ENCODE assay signal across 8 cellular contexts in the genomic region with DNA sequence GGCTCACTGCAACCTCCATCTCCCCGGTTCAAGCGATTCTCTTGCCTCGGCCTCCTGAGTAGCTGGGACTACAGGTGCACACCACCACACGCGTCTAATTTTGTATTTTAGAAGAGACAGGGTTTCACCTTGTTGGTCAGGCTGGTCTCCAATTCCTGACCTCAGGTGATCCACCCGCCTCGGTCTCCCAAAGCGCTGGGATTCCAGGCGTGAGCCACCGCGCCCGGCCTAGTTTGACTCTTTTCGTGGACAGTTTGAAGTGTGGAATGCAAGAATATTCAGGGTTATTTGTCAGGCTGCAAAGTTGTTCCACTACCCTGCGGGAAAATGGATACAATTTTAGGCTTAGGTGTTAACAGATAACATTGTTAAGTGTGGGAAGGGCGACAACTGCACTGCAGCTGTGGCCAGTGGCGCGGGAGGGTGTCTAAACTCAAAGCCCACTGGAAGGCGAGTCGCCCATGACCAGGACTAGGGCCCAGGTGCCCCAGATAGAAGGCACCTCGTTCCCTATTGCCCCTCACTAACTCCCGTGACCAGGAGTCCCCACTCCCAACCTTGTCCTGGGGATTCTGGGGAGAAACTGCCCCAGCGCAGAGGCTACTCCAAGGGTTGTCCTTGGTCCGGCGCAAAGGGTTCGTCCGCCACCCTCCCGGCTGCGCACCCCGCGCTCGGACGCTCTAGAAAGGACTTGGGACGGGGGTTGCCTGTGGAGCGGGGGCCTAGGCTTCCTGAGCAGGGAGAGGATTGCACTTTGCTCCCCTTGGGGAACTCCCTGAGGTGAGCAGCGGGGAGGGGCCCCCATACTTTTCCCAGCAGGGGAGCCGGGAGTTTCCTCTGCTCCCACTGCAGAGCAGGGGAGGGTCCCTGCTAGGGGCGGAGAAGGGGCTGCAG. TPM values are rescaled to one million over a fixed set of nuclear protein-coding genes. Genes with fewer than 3 reads are reported as not detected.
A peak's percentile ranks its signal among the peaks of the same experiment; 100 is the strongest.
DNase-seq lines count a peak whose midpoint lies in the region; ATAC-seq and TF ChIP-seq lines count a peak whose summit lies in the region.

No MANE protein-coding gene starts in this region.

- peaks cover 3% of the 10 kb centered on the region; the same call in 1 of the 2 replicates for H3K27me3 ChIP-seq in DOHH2 (ENCODE audit: control insufficient read depth, low read length)
- H3K27me3 ChIP-seq in Peyer's patch: no peaks in the 10 kb centered on the region
- no peaks in the 10 kb centered on the region for H3K27me3 ChIP-seq in right cardiac atrium (ENCODE audit: control insufficient read depth, insufficient read depth)
- H3K27me3 ChIP-seq in rectal smooth muscle tissue (ENCODE audit: control insufficient read depth, insufficient read depth, low read length): no peaks in the 10 kb centered on the region

- H3K9me2 ChIP-seq in DOHH2 (replicated peaks; ENCODE audit: control insufficient read depth, low read length): no peaks in the 10 kb centered on the region

- H3K9me3 ChIP-seq in DOHH2 (ENCODE audit: control insufficient read depth, insufficient read depth, low read length): no peaks in the 10 kb centered on the region
- H3K9me3 ChIP-seq in Peyer's patch: no peaks in the 10 kb centered on the region
- H3K9me3 ChIP-seq in right cardiac atrium (ENCODE audit: control insufficient read depth, low read length): no peaks in the 10 kb centered on the region

- DNase-seq in Peyer's patch (peak in 2 of 3 donors; percentile 81 to 89), right cardiac atrium (peak in 2 of 3 donors; percentile 55 to 58), DMS 273 treated with DMSO at 0.1 percent for 48 hours (lab: John Stamatoyannopoulos, UW) (no peak)

- no peak overlapping the region for H3K27ac ChIP-seq in DOHH2 (ENCODE audit: low read depth, low read length)
- H3K27ac ChIP-seq in Peyer's patch: peak overlapping the region; percentile 82 to 95 (median 86)
- H3K27ac ChIP-seq in right cardiac atrium (ENCODE audit: low read length): no peak overlapping the region
- no peak overlapping the region for H3K27ac ChIP-seq in rectal smooth muscle tissue (ENCODE audit: low read depth, low read length)

- H3K4me1 ChIP-seq in DOHH2 (ENCODE audit: control insufficient read depth, low read length) (peaks cover 35% of the 10 kb centered on the region), Peyer's patch (peaks cover 0 to 34% (median 0%) of the 10 kb centered on the region in 4 donors), right cardiac atrium (ENCODE audit: control insufficient read depth, insufficient read depth, low read length) (peaks cover 13% of the 10 kb centered on the region), rectal smooth muscle tissue (ENCODE audit: control insufficient read depth, insufficient read depth, low read length) (peaks cover 12% of the 10 kb centered on the region)

- intact Hi-C loops in right cardiac atrium (cut with DNase I): no loop called here

- WGBS in right cardiac atrium: 74% methylated on average over 37 of the region's 37 CpGs

- H3K79me2 ChIP-seq in DOHH2 (ENCODE audit: control insufficient read depth, low read length): peaks cover 37% of the 10 kb centered on the region

- peak in 1 of 2 donors; percentile 2 for ATAC-seq in right cardiac atrium
- no peak for ATAC-seq in GM18873 (IDR thresholded peaks at IDR 0.05; ENCODE audit: low FRiP score, unreplicated experiment)
- no peak for ATAC-seq in GM21737 (IDR thresholded peaks at IDR 0.05; ENCODE audit: unreplicated experiment)
- no peak for ATAC-seq in HG03108 (IDR thresholded peaks at IDR 0.05; ENCODE audit: unreplicated experiment)

- peaks cover 8% of the 10 kb centered on the region; the same call in 1 of the 2 replicates for H4K20me1 ChIP-seq in DOHH2 (ENCODE audit: control insufficient read depth, insufficient read depth, low read depth, low read length)

- H3K36me3 ChIP-seq in DOHH2 (ENCODE audit: control insufficient read depth, low read length) (peaks cover 12% of the 10 kb centered on the region), Peyer's patch (no peaks in the 10 kb centered on the region), rectal smooth muscle tissue (ENCODE audit: control insufficient read depth, insufficient read depth, low read length) (no peaks in the 10 kb centered on the region)

- TF ChIP-seq CTCF in DOHH2 (IDR thresholded peaks at IDR 0.05; ENCODE audit: low read depth, low read length, poor library complexity, severe bottlenecking) (no peak), Peyer's patch (IDR thresholded peaks at IDR 0.05) (peak in 1 of 6 experiments; percentile 5)

- peak; percentile 46 to 68 for TF ChIP-seq POLR2A in Peyer's patch (IDR thresholded peaks at IDR 0.05)

- peak overlapping the region; percentile 72 for H3K4me2 ChIP-seq in DOHH2 (ENCODE audit: low read length)

- H3F3A ChIP-seq in DOHH2 (ENCODE audit: control insufficient read depth, insufficient read depth): no peaks in the 10 kb centered on the region

- no peak overlapping the region for H3K9ac ChIP-seq in rectal smooth muscle tissue (ENCODE audit: low read length)

- H3K4me3 ChIP-seq in DOHH2 (ENCODE audit: low read length) (peak overlapping the region; percentile 93), Peyer's patch (peak overlapping the region; percentile 57 to 95 (median 78)), right cardiac atrium (ENCODE audit: low read length) (peak overlapping the region; percentile 72), rectal smooth muscle tissue (ENCODE audit: low read length) (peak overlapping the region; percentile 55)

RNA-seq across cellular contexts. Expression of a gene that starts 1.1 kb away (rescaled TPM):
- 100 to 1,000 TPM; 129 to 209 (median 175) TPM for total RNA-seq in Peyer's patch
- 100 to 1,000 TPM; 230 to 368 (median 290) TPM for total RNA-seq in right cardiac atrium
- 387 TPM for polyA plus RNA-seq in right cardiac atrium

Comparison
In these comparisons a context has a peak if more than half of its experiments do, and no peak if none do; other contexts are left out.
1. H3K27ac ChIP-seq: peak in Peyer's patch (4 of 4); none in DOHH2 (single experiment), right cardiac atrium (single experiment) and rectal smooth muscle tissue (single experiment).
2. Peak in every context shown above with its lines, with median percentiles within 50 percentile points of each other: H3K4me3 ChIP-seq.